In genomic region chr7:66816658-66817057, GRCh38 we compare ENCODE assay signal across 1 cellular context.
TF ChIP-seq lines count a peak whose summit lies in the region.

No MANE protein-coding gene starts in this region.

TF ChIP-seq in HEK293, 187 proteins besides CTCF, POLR2A, EP300 and RAD21 (continued from another document):
- TF ChIP-seq REST (tag by site-specific recombination; IDR thresholded peaks at IDR 0.05): peak; percentile 58; the same call in 1 of the 2 replicates
- TF ChIP-seq ZNF426 (tag by site-specific recombination; IDR thresholded peaks at IDR 0.05): peak; percentile 74
- TF ChIP-seq ZNF654 (tag by site-specific recombination; IDR thresholded peaks at IDR 0.05; ENCODE audit: low read depth): peak; percentile 25
- TF ChIP-seq ZNF518A (tag by site-specific recombination; conservative IDR thresholded peaks at IDR 0.05; ENCODE audit: low read depth): peak; percentile 91
- TF ChIP-seq ZNF433 (tag by site-specific recombination; IDR thresholded peaks at IDR 0.05; ENCODE audit: low read depth): 0 out of 2 replicates have a peak, but pooled peaks have one; percentile 29
- TF ChIP-seq ZNF510 (tag by site-specific recombination; IDR thresholded peaks at IDR 0.05; ENCODE audit: insufficient replicate concordance): peak; percentile 58
- peak; percentile 63 for TF ChIP-seq ZNF555 (tag by site-specific recombination; conservative IDR thresholded peaks at IDR 0.05)
- peak; percentile 75 for TF ChIP-seq ZBTB8A (tag by site-specific recombination; IDR thresholded peaks at IDR 0.05)
- TF ChIP-seq ZNF394 (tag by site-specific recombination; IDR thresholded peaks at IDR 0.05; ENCODE audit: borderline replicate concordance): peak; percentile 91
- TF ChIP-seq ZNF202 (tag by site-specific recombination; IDR thresholded peaks at IDR 0.05; ENCODE audit: borderline replicate concordance): 0 out of 2 replicates have a peak, but pooled peaks have one; percentile 53
- TF ChIP-seq ZNF629 (tag by site-specific recombination; IDR thresholded peaks at IDR 0.05): peak; percentile 31; the same call in 1 of the 2 replicates
- peak; percentile 70 for TF ChIP-seq ZNF623 (tag by site-specific recombination; IDR thresholded peaks at IDR 0.05)
- peak; percentile 72 for TF ChIP-seq ZBTB11 (tag by site-specific recombination; conservative IDR thresholded peaks at IDR 0.05; ENCODE audit: low read depth)
